In the genomic region with DNA sequence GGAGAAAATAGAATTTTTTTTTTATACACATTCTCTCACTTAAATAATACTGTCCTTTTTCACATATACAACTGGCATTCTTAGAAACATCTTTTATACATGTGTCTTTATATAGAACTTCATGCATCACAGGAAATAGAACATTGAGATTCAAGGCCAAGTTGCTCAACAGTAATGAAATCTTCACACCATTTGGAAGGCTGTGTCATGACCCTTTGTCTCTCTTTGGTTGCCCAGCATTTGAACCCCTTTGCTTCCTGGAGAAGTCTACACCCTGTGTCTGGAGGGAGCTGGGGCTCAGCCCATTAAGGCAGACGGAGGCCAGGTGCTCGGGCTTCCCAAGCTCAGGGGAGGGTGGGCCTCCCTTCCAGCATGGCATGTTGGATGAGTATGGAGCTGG, we compare ENCODE assay signal across 1 cellular context.
TF ChIP-seq lines count a peak whose summit lies in the region.

No MANE protein-coding gene starts in this region.

TF ChIP-seq in IMR-90, 13 proteins besides CTCF, POLR2A, EP300 and RAD21 (continued from another document):
- TF ChIP-seq, protein P1, sequence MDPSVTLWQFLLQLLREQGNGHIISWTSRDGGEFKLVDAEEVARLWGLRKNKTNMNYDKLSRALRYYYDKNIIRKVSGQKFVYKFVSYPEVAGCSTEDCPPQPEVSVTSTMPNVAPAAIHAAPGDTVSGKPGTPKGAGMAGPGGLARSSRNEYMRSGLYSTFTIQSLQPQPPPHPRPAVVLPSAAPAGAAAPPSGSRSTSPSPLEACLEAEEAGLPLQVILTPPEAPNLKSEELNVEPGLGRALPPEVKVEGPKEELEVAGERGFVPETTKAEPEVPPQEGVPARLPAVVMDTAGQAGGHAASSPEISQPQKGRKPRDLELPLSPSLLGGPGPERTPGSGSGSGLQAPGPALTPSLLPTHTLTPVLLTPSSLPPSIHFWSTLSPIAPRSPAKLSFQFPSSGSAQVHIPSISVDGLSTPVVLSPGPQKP (IDR thresholded peaks at IDR 0.05; ENCODE audit: borderline replicate concordance, low read depth, low read length), result no peak
- TF ChIP-seq BHLHE40 (IDR thresholded peaks at IDR 0.05; ENCODE audit: low read depth, low read length), result no peak
